Comparison of ENCODE assay signal across 8 cellular contexts in genomic region chr11:62546244-62546936, GRCh38. TPM values are rescaled to one million over a fixed set of nuclear protein-coding genes. Genes with fewer than 3 reads are reported as not detected.
DNase-seq lines count a peak whose midpoint lies in the region; ATAC-seq and TF ChIP-seq lines count a peak whose summit lies in the region.

AHNAK (minus strand) TSS chr11:62546806; CDS start chr11:62536098, 10,708 bp downstream.

- H3K36me3 Mint-ChIP-seq in activated naive CD8-positive, alpha-beta T cell = no peaks in the 10 kb centered on the region

- H3K79me2 ChIP-seq in osteoblast (ENCODE audit: insufficient read depth, low read length) = peaks cover 52% of the 10 kb centered on the region

- H3K4me2 ChIP-seq in osteoblast (ENCODE audit: insufficient read depth, low read length) = peak within 1 kb of the TSS; percentile 93

- peak within 1 kb of the TSS; percentile 98 for H3K4me3 ChIP-seq in AG09309 (ENCODE audit: control insufficient read depth, low read depth, low read length)
- peak within 1 kb of the TSS; percentile 79 for H3K4me3 ChIP-seq in H7 (ENCODE audit: insufficient read depth, low read depth, low read length)
- peak within 1 kb of the TSS; percentile 84 for H3K4me3 ChIP-seq in RWPE2 (ENCODE audit: severe bottlenecking)
- peak within 1 kb of the TSS; percentile 98 for H3K4me3 ChIP-seq in osteoblast (ENCODE audit: insufficient read depth, low read length)

- H3K9me3 Mint-ChIP-seq in activated naive CD8-positive, alpha-beta T cell (ENCODE audit: low read depth) = no peaks in the 10 kb centered on the region

- ATAC-seq in RWPE2 (ENCODE audit: low read depth) (peak; percentile 40), GM18867 (IDR thresholded peaks at IDR 0.05; ENCODE audit: unreplicated experiment) (no peak)

- H3K36me3 ChIP-seq in H7 (replicated peaks; ENCODE audit: control insufficient read depth, insufficient read depth, low read length) = no peaks in the 10 kb centered on the region
- peaks cover 40% of the 10 kb centered on the region for H3K36me3 ChIP-seq in RWPE2 (ENCODE audit: low read depth)
- no peaks in the 10 kb centered on the region for H3K36me3 ChIP-seq in osteoblast (ENCODE audit: insufficient read depth, low read length)

- H2AFZ ChIP-seq in osteoblast (ENCODE audit: low read length) = peak within 1 kb of the TSS; percentile 70

- H3K27me3 ChIP-seq in H7 (ENCODE audit: control insufficient read depth, insufficient read depth, low read length) (peaks cover 64% of the 10 kb centered on the region), RWPE2 (ENCODE audit: insufficient read depth, poor library complexity, severe bottlenecking) (no peaks in the 10 kb centered on the region), osteoblast (ENCODE audit: insufficient read depth, low read length) (no peaks in the 10 kb centered on the region)

- no peak for DNase-seq in AG09309 (ENCODE audit: low read depth)
- DNase-seq in H7 = peak; percentile 93
- peak; percentile 85 for DNase-seq in RWPE2 (ENCODE audit: low spot score)
- DNase-seq in glomerular visceral epithelial cell (ENCODE audit: extremely low spot score) = peak; percentile 65
- DNase-seq in osteoblast (ENCODE audit: insufficient read length, low spot score, missing footprints) = peak; percentile 95
- DNase-seq in NCI-H1436 treated with DMSO at 0.1 percent for 48 hours (lab: John Stamatoyannopoulos, UW) = no peak

- H3K27ac ChIP-seq in RWPE2 (ENCODE audit: poor library complexity, severe bottlenecking) = peak within 1 kb of the TSS; percentile 97
- peak within 1 kb of the TSS; percentile 67 for H3K27ac ChIP-seq in osteoblast (ENCODE audit: low read depth, low read length)

- H3K27ac Mint-ChIP-seq in activated naive CD8-positive, alpha-beta T cell = peak within 1 kb of the TSS; percentile 28

- H3K9me3 ChIP-seq in RWPE2 (ENCODE audit: severe bottlenecking) (no peaks in the 10 kb centered on the region), osteoblast (ENCODE audit: low read depth, low read length) (no peaks in the 10 kb centered on the region)

- H4K20me1 ChIP-seq in osteoblast (ENCODE audit: insufficient read depth, low read length) = peaks cover 39% of the 10 kb centered on the region

- H3K4me1 ChIP-seq in RWPE2 (ENCODE audit: insufficient read depth, poor library complexity, severe bottlenecking) = peaks cover 29% of the 10 kb centered on the region
- H3K4me1 ChIP-seq in osteoblast (ENCODE audit: insufficient read depth, low read length) = peaks cover 41% of the 10 kb centered on the region

- no peaks in the 10 kb centered on the region for H3K27me3 Mint-ChIP-seq in activated naive CD8-positive, alpha-beta T cell

- peak within 1 kb of the TSS; percentile 91 for H3K4me3 Mint-ChIP-seq in activated naive CD8-positive, alpha-beta T cell

- TF ChIP-seq CTCF in AG09309 (IDR thresholded peaks at IDR 0.05; ENCODE audit: control insufficient read depth, insufficient read depth, low read depth, low read length, missing control alignments) = no peak
- TF ChIP-seq CTCF in RWPE2 (IDR thresholded peaks at IDR 0.05; ENCODE audit: poor library complexity, severe bottlenecking) = no peak
- TF ChIP-seq CTCF in osteoblast (IDR thresholded peaks at IDR 0.05; ENCODE audit: extremely low read depth, low read depth, low read length) = no peak

- H3K4me1 Mint-ChIP-seq in activated naive CD8-positive, alpha-beta T cell (ENCODE audit: low read depth) = peaks cover 70% of the 10 kb centered on the region

RNA-seq across cellular contexts. Expression of gene AHNAK, which starts in this region (rescaled TPM):
- 8.3 and 11.2 TPM in 2 replicates for total RNA-seq in H7 (2014; rRNA removed; shearing (Covaris generic))
- 646 and 720 TPM in 2 replicates for total RNA-seq in osteoblast

Comparison
In these comparisons a context has a peak if more than half of its experiments do, and no peak if none do; other contexts are left out.
1. RNA of gene AHNAK (total RNA-seq): 646 to 720 TPM in osteoblast; 8.3 to 11.2 TPM in H7; every median in the first group is over 10 times any median in the second.
2. DNase-seq: peak in H7 (single experiment), RWPE2 (single experiment), glomerular visceral epithelial cell (single experiment) and osteoblast (single experiment); none in AG09309 (single experiment) and NCI-H1436 treated with DMSO at 0.1 percent for 48 hours (single experiment).
3. Peak in every context shown above with its lines, with median percentiles within 50 percentile points of each other: H3K4me3 ChIP-seq.